ENCODE assay signal across 8 cellular contexts in the genomic region with DNA sequence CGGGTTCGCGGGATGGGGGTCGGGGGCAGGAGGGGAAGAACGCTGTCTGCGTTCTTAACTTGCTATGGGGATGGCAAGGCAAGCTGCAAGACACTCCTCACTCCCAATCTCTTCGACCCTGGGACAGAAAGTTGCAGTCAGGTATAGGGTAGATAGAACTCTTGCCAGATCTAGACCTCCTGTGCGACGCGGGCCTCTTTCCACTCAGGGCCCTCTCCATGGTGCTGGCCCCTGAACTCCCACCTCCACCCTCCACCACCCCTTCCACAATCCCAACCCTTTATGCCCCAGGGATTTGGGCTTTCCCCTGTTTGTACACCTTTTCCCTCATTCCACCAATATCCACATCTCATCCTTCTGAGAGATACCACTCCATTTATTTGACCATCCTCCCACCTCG. TPM values are rescaled to one million over a fixed set of nuclear protein-coding genes. Genes with fewer than 3 reads are reported as not detected.
DNase-seq lines count a peak whose midpoint lies in the region; ATAC-seq, FAIRE-seq and TF ChIP-seq lines count a peak whose summit lies in the region.

No MANE protein-coding gene starts in this region.

- FAIRE-seq in kidney (lab: Jason Lieb, UNC), result no peak

- peak overlapping the region; percentile 85 for H3K27ac Mint-ChIP-seq in activated CD4-positive, alpha-beta T cell treated with anti-CD3 and anti-CD28 coated beads, Interleukin-2, amount 10 ng/mL, durations not matched to agents 24 days and 14 days
- peak overlapping the region; percentile 86 for H3K27ac Mint-ChIP-seq in activated naive CD8-positive, alpha-beta T cell treated with anti-CD3 and anti-CD28 coated beads for 36 hours

- H3K27ac ChIP-seq in kidney (ENCODE audit: low read depth in 2 of 2, low read length in 2 of 2), result peak overlapping the region in 1 of 2 donors; percentile 63
- H3K27ac ChIP-seq in substantia nigra (ENCODE audit: low read depth, low read length, poor library complexity, severe bottlenecking), result peak overlapping the region; percentile 85

- no peak for DNase-seq in activated CD4-positive, alpha-beta T cell treated with anti-CD3 and anti-CD28 coated beads, Interleukin-2, amount 10 ng/mL, durations not matched to agents 24 days and 14 days
- no peak for DNase-seq in activated CD4-positive, alpha-beta T cell treated with anti-CD3 and anti-CD28 coated beads, Interleukin-2, amount 50 U/mL, for 4 hours
- DNase-seq in activated naive CD8-positive, alpha-beta T cell treated with anti-CD3 and anti-CD28 coated beads for 36 hours, result no peak
- DNase-seq in kidney (no peak), substantia nigra (lab: John Stamatoyannopoulos, UW) (no peak), NCI-H446 (lab: John Stamatoyannopoulos, UW) (no peak), A172 (ENCODE audit: low spot score) (no peak)

- H3K36me3 ChIP-seq in kidney (ENCODE audit: control insufficient read depth in 1 of 2, insufficient read depth in 2 of 2, low read length in 2 of 2), result peaks cover 0 to 2% of the 10 kb centered on the region in 2 donors

- no peaks in the 10 kb centered on the region for H3K9me3 ChIP-seq in kidney (ENCODE audit: control insufficient read depth in 1 of 2, low read length in 2 of 2)

- peaks cover 8 to 17% of the 10 kb centered on the region in 2 donors for H3K4me1 ChIP-seq in kidney (ENCODE audit: control insufficient read depth in 1 of 2, insufficient read depth in 1 of 2, low read depth in 1 of 2, low read length in 2 of 2)

- H3K4me3 ChIP-seq in kidney (ENCODE audit: low read length in 2 of 2), result peak overlapping the region; percentile 68 to 85

- peak overlapping the region; percentile 52 to 85 for H3K9ac ChIP-seq in kidney (ENCODE audit: low read length in 2 of 2)

- peaks cover 37% of the 10 kb centered on the region for H3K4me1 Mint-ChIP-seq in activated CD4-positive, alpha-beta T cell treated with anti-CD3 and anti-CD28 coated beads, Interleukin-2, amount 10 ng/mL, durations not matched to agents 24 days and 14 days
- peaks cover 28% of the 10 kb centered on the region for H3K4me1 Mint-ChIP-seq in activated naive CD8-positive, alpha-beta T cell treated with anti-CD3 and anti-CD28 coated beads for 36 hours

- peaks cover 22% of the 10 kb centered on the region for H3K36me3 Mint-ChIP-seq in activated CD4-positive, alpha-beta T cell treated with anti-CD3 and anti-CD28 coated beads, Interleukin-2, amount 10 ng/mL, durations not matched to agents 24 days and 14 days (ENCODE audit: low read depth)
- peaks cover 15% of the 10 kb centered on the region for H3K36me3 Mint-ChIP-seq in activated naive CD8-positive, alpha-beta T cell treated with anti-CD3 and anti-CD28 coated beads for 36 hours

- no peaks in the 10 kb centered on the region for H3K9me3 Mint-ChIP-seq in activated CD4-positive, alpha-beta T cell treated with anti-CD3 and anti-CD28 coated beads, Interleukin-2, amount 10 ng/mL, durations not matched to agents 24 days and 14 days
- no peaks in the 10 kb centered on the region for H3K9me3 Mint-ChIP-seq in activated naive CD8-positive, alpha-beta T cell treated with anti-CD3 and anti-CD28 coated beads for 36 hours

- ATAC-seq in HG02884 (IDR thresholded peaks at IDR 0.05; ENCODE audit: unreplicated experiment), result no peak

- TF ChIP-seq CTCF in kidney (IDR thresholded peaks at IDR 0.05; ENCODE audit: borderline replicate concordance, extremely low read depth, insufficient read depth), result no peak

- H3K27me3 Mint-ChIP-seq in activated CD4-positive, alpha-beta T cell treated with anti-CD3 and anti-CD28 coated beads, Interleukin-2, amount 10 ng/mL, durations not matched to agents 24 days and 14 days, result no peaks in the 10 kb centered on the region
- no peaks in the 10 kb centered on the region for H3K27me3 Mint-ChIP-seq in activated naive CD8-positive, alpha-beta T cell treated with anti-CD3 and anti-CD28 coated beads for 36 hours

- peak overlapping the region; percentile 100 for H3K4me3 Mint-ChIP-seq in activated CD4-positive, alpha-beta T cell treated with anti-CD3 and anti-CD28 coated beads, Interleukin-2, amount 10 ng/mL, durations not matched to agents 24 days and 14 days
- H3K4me3 Mint-ChIP-seq in activated naive CD8-positive, alpha-beta T cell treated with anti-CD3 and anti-CD28 coated beads for 36 hours, result peak overlapping the region; percentile 100

- intact Hi-C loops in activated CD4-positive, alpha-beta T cell treated with anti-CD3 and anti-CD28 coated beads, Interleukin-2, amount 10 ng/mL, durations not matched to agents 24 days and 14 days (cut with micrococcal nuclease), result loop anchor here (1.0 to 5.0 kb wide), 4 partner anchors 32 to 408 kb away; partner anchors contain the start of genes ANKRD52, ORMDL2 and SARNP
- intact Hi-C loops in kidney (cut with DNase I), result no loop called here

RNA-seq across cellular contexts. Expression of gene NABP2, which starts 0.8 kb away (rescaled TPM):
- 94.7 and 96.0 TPM in 2 replicates for total RNA-seq in activated CD4-positive, alpha-beta T cell treated with anti-CD3 and anti-CD28 coated beads, Interleukin-2, amount 10 ng/mL, durations not matched to agents 24 days and 14 days
- 10 to 100 TPM; 81.2 to 84.5 TPM for total RNA-seq in activated naive CD8-positive, alpha-beta T cell treated with anti-CD3 and anti-CD28 coated beads for 36 hours
- total RNA-seq in kidney, result 31.0 TPM
- 42.3 TPM for polyA plus RNA-seq in kidney (ENCODE audit: insufficient read depth, low read depth, low replicate concordance)
- 60.9 and 65.0 TPM in 2 replicates for total RNA-seq in A172 (2014; rRNA removed; shearing (Covaris generic))

RNA-seq across cellular contexts. Expression of gene RNF41, which starts 3.2 kb away (rescaled TPM):
- 39.8 and 41.1 TPM in 2 replicates for total RNA-seq in activated CD4-positive, alpha-beta T cell treated with anti-CD3 and anti-CD28 coated beads, Interleukin-2, amount 10 ng/mL, durations not matched to agents 24 days and 14 days
- 10 to 100 TPM; 26.4 to 31.2 TPM for total RNA-seq in activated naive CD8-positive, alpha-beta T cell treated with anti-CD3 and anti-CD28 coated beads for 36 hours
- total RNA-seq in kidney, result 45.5 TPM
- polyA plus RNA-seq in kidney (ENCODE audit: insufficient read depth, low read depth, low replicate concordance), result 17.6 TPM
- total RNA-seq in A172 (2014; rRNA removed; shearing (Covaris generic)), result 51.8 and 52.9 TPM in 2 replicates

RNA-seq across cellular contexts. Expression of gene SLC39A5, which starts 4.9 kb away (rescaled TPM):
- 0.86 and 1.6 TPM in 2 replicates for total RNA-seq in activated CD4-positive, alpha-beta T cell treated with anti-CD3 and anti-CD28 coated beads, Interleukin-2, amount 10 ng/mL, durations not matched to agents 24 days and 14 days
- total RNA-seq in activated naive CD8-positive, alpha-beta T cell treated with anti-CD3 and anti-CD28 coated beads for 36 hours, result under 1 TPM; 0.44 to 0.49 TPM
- total RNA-seq in kidney, result 5.1 TPM
- polyA plus RNA-seq in kidney (ENCODE audit: insufficient read depth, low read depth, low replicate concordance), result 164 TPM
- not detected in 2 replicates for total RNA-seq in A172 (2014; rRNA removed; shearing (Covaris generic))

RNA-seq across cellular contexts. Expression of gene ANKRD52, which starts 33.2 kb away (rescaled TPM):
- total RNA-seq in activated CD4-positive, alpha-beta T cell treated with anti-CD3 and anti-CD28 coated beads, Interleukin-2, amount 10 ng/mL, durations not matched to agents 24 days and 14 days, result 68.0 and 69.0 TPM in 2 replicates
- 10 to 100 TPM; 41.9 to 47.0 TPM for total RNA-seq in activated naive CD8-positive, alpha-beta T cell treated with anti-CD3 and anti-CD28 coated beads for 36 hours
- total RNA-seq in kidney, result 46.4 TPM
- 8.6 TPM for polyA plus RNA-seq in kidney (ENCODE audit: insufficient read depth, low read depth, low replicate concordance)
- 33.4 and 34.0 TPM in 2 replicates for total RNA-seq in A172 (2014; rRNA removed; shearing (Covaris generic))

RNA-seq across cellular contexts. Expression of gene SMARCC2, which starts 35.7 kb away (rescaled TPM):
- total RNA-seq in activated CD4-positive, alpha-beta T cell treated with anti-CD3 and anti-CD28 coated beads, Interleukin-2, amount 10 ng/mL, durations not matched to agents 24 days and 14 days, result 127 and 130 TPM in 2 replicates
- 10 to 100 TPM; 78.5 to 92.6 TPM for total RNA-seq in activated naive CD8-positive, alpha-beta T cell treated with anti-CD3 and anti-CD28 coated beads for 36 hours
- total RNA-seq in kidney, result 112 TPM
- polyA plus RNA-seq in kidney (ENCODE audit: insufficient read depth, low read depth, low replicate concordance), result 18.8 TPM
- total RNA-seq in A172 (2014; rRNA removed; shearing (Covaris generic)), result 27.4 and 27.9 TPM in 2 replicates
